Comparison of ENCODE assay signal across 12 cellular contexts in the genomic region with DNA sequence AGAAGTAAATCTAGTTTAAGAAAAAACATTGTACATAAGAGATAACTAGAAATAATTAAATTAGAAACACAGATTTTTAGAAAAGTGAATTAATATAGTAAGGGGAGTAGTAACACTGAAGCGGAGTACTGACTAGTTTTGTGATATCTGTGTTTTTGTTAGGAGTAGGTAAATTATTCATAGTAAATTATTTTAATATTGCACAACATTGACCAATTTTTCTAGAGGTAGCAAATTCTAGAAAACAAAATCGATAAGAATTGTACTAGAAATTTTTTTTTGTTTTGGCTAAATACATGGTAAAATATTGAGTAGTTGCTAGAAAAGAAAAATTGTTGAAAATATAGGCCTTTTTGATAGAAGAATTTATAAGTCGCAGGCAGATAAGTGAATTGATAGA.
DNase-seq lines count a peak whose midpoint lies in the region; ATAC-seq, FAIRE-seq and TF ChIP-seq lines count a peak whose summit lies in the region.
"Had no signal": no experiment of that assay in that cellular context is flagged by ENCODE, and none has a peak within 500 bp of the region (broad histone marks: within the 10 kb centered on the region; RNA-seq: fewer than 3 reads in every experiment).

No MANE protein-coding gene starts in this region.

- in situ Hi-C loops in K562 (cut with MboI) = no loop called here

- TF ChIP-seq RAD21 in K562 (CRISPR knock-in tag; conservative IDR thresholded peaks at IDR 0.05 in 1 of 2, IDR thresholded peaks at IDR 0.05 in 1 of 2) = no peak

- no TSS peak for BruUV-seq in K562 (replicated peaks; lab: Mats Ljungman, UMichigan)

- no peaks in the 10 kb centered on the region for H3K79me1 ChIP-seq in mesenchymal stem cell (replicated peaks; ENCODE audit: low read length, poor library complexity, severe bottlenecking)

- H4K8ac ChIP-seq in mesenchymal stem cell (ENCODE audit: low read length) = no peak overlapping the region

- H3K27me3 Mint-ChIP-seq in type B pancreatic cell = no peaks in the 10 kb centered on the region
- no peaks in the 10 kb centered on the region for H3K27me3 Mint-ChIP-seq in activated naive CD8-positive, alpha-beta T cell treated with anti-CD3 and anti-CD28 coated beads for 36 hours
- H3K27me3 Mint-ChIP-seq: activated B cell treated with CpG ODN at 0.5 μM for 24 hours had no signal

- CTCF ChIA-PET in K562 (lab: Yijun Ruan, JAX; ENCODE audit: low intra/inter-chr PET ratio) = no interaction called here

- H3K79me2 ChIP-seq in K562 (ENCODE audit: control insufficient read depth, insufficient read depth, low read length) = peaks cover 98% of the 10 kb centered on the region

- no peak for DNase-seq in right cardiac atrium
- no peak for DNase-seq in cardiac septum (ENCODE audit: low spot score)
- no peak for DNase-seq in K562 (ENCODE audit: extremely low read depth in 1 of 4, low spot score in 3 of 4)
- no peak for DNase-seq in mesenchymal stem cell
- DNase-seq in type B pancreatic cell (ENCODE audit: extremely low spot score, unreplicated experiment) = no peak
- DNase-seq in activated naive CD8-positive, alpha-beta T cell treated with anti-CD3 and anti-CD28 coated beads for 36 hours = no peak
- DNase-seq in NCI-H2029 (lab: John Stamatoyannopoulos, UW) = no peak
- DNase-seq: activated B cell treated with CpG ODN at 0.5 μM for 24 hours; activated T-cell treated with anti-CD3 and anti-CD28 coated beads for 4 hours; effector CD8-positive, alpha-beta T cell; head of caudate nucleus had no signal

- FAIRE-seq in K562 (lab: Jason Lieb, UNC) = no peak

- H2AFZ ChIP-seq in K562 (ENCODE audit: low read depth, low read length) (no peak overlapping the region), mesenchymal stem cell (ENCODE audit: low read depth, low read length) (no peak overlapping the region)

- no peak for TF ChIP-seq POLR2A in K562 (conservative IDR thresholded peaks at IDR 0.05)

- no peaks in the 10 kb centered on the region for H4K20me1 ChIP-seq in K562 (replicated peaks; ENCODE audit: control insufficient read depth, insufficient read depth, low read length)

- no peak overlapping the region for H3K18ac ChIP-seq in mesenchymal stem cell (ENCODE audit: low read depth in 1 of 2, low read length in 2 of 2)

- no peak overlapping the region for H3K4ac ChIP-seq in mesenchymal stem cell (ENCODE audit: low read depth in 1 of 2, low read length in 2 of 2)

- H3K9me1 ChIP-seq in K562 (ENCODE audit: control insufficient read depth, insufficient read depth, low read length) = no peaks in the 10 kb centered on the region

- H2BK120ac ChIP-seq in mesenchymal stem cell (ENCODE audit: low read depth, low read length) = no peak overlapping the region

- H3K23ac ChIP-seq in mesenchymal stem cell (ENCODE audit: low read length in 2 of 2) = no peak overlapping the region

- H3K36me3 Mint-ChIP-seq in type B pancreatic cell = peaks cover 30% of the 10 kb centered on the region
- peaks cover 6% of the 10 kb centered on the region for H3K36me3 Mint-ChIP-seq in activated naive CD8-positive, alpha-beta T cell treated with anti-CD3 and anti-CD28 coated beads for 36 hours

- H3K4me3 Mint-ChIP-seq in type B pancreatic cell = peak overlapping the region; percentile 72
- H3K4me3 Mint-ChIP-seq in activated naive CD8-positive, alpha-beta T cell treated with anti-CD3 and anti-CD28 coated beads for 36 hours = no peak overlapping the region
- H3K4me3 Mint-ChIP-seq: activated B cell treated with CpG ODN at 0.5 μM for 24 hours had no signal

- POLR2A ChIA-PET in K562 (lab: Yijun Ruan, JAX) = no interaction called here

- H3K27ac ChIP-seq in right cardiac atrium (ENCODE audit: low read length) (no peak overlapping the region), K562 (ENCODE audit: extremely low read depth, low read depth, low read length) (peak overlapping the region; percentile 99; the same call in 2 of the 3 replicates), mesenchymal stem cell (ENCODE audit: low read length, poor library complexity, severe bottlenecking) (no peak overlapping the region)

- H4K91ac ChIP-seq in mesenchymal stem cell (ENCODE audit: low read length) = no peak overlapping the region

- H3K4me3 ChIP-seq in right cardiac atrium (ENCODE audit: low read length) = peak overlapping the region; percentile 10
- peak overlapping the region; percentile 58 for H3K4me3 ChIP-seq in K562
- peak overlapping the region in 1 of 2 experiments; percentile 84 for H3K4me3 ChIP-seq in mesenchymal stem cell (ENCODE audit: insufficient read depth in 1 of 2, low read depth in 1 of 2, low read length in 2 of 2)

- no peak overlapping the region for H2BK5ac ChIP-seq in mesenchymal stem cell (ENCODE audit: low read depth, low read length, poor library complexity, severe bottlenecking)

- intact Hi-C loops in right cardiac atrium (cut with DNase I) (loop anchor here in 2 of 4 donors (10.0 kb wide), 2 partner anchors 76 to 156 kb away; a partner anchor contains a TSS), cardiac septum (cut with DNase I) (no loop called here), K562 (cut with micrococcal nuclease) (loop anchor here (10.0 kb wide), 1 partner anchor 224 kb away; a partner anchor contains a TSS)

- ATAC-seq in right cardiac atrium (no peak), K562 (no peak), GM21360 (IDR thresholded peaks at IDR 0.05; ENCODE audit: unreplicated experiment) (no peak)

- H3K4me1 Mint-ChIP-seq in type B pancreatic cell (ENCODE audit: unreplicated experiment) = peaks cover 36% of the 10 kb centered on the region
- H3K4me1 Mint-ChIP-seq in activated naive CD8-positive, alpha-beta T cell treated with anti-CD3 and anti-CD28 coated beads for 36 hours = peaks cover 21% of the 10 kb centered on the region

- H3K4me1 ChIP-seq in right cardiac atrium (ENCODE audit: control insufficient read depth, insufficient read depth, low read length) (no peaks in the 10 kb centered on the region), K562 (replicated peaks in 1 of 2; ENCODE audit: control insufficient read depth in 2 of 2, insufficient read depth in 2 of 2, low read length in 2 of 2) (peaks cover 0 to 6% of the 10 kb centered on the region in 2 experiments; a peak in 2 of 5 replicates), mesenchymal stem cell (ENCODE audit: control insufficient read depth, insufficient read depth, low read depth, low read length) (no peaks in the 10 kb centered on the region)

- H3K27me3 ChIP-seq in right cardiac atrium (ENCODE audit: control insufficient read depth, insufficient read depth) (no peaks in the 10 kb centered on the region), K562 (ENCODE audit: control insufficient read depth in 2 of 2, insufficient read depth in 2 of 2, low read length in 2 of 2) (no peaks in the 10 kb centered on the region), mesenchymal stem cell (ENCODE audit: control insufficient read depth in 1 of 2, insufficient read depth in 1 of 2, low read length in 2 of 2) (no peaks in the 10 kb centered on the region)

- H2BK15ac ChIP-seq in mesenchymal stem cell (ENCODE audit: low read depth, poor library complexity, severe bottlenecking) = no peak overlapping the region

- TF ChIP-seq EP300 in K562 (IDR thresholded peaks at IDR 0.05; ENCODE audit: low read length) = no peak

- WGBS in right cardiac atrium = 68% methylated on average over 3 of the region's 3 CpGs
- WGBS in K562 (ENCODE audit: insufficient coverage, low coverage, missing lambda C conversion rate) = 19% methylated on average over 3 of the region's 3 CpGs
- 100% methylated on average over 2 of the region's 3 CpGs for WGBS in mesenchymal stem cell

- H3K4me2 ChIP-seq in K562 (ENCODE audit: insufficient read depth, low read length) (peak overlapping the region; percentile 46), mesenchymal stem cell (ENCODE audit: low read length, poor library complexity, severe bottlenecking) (no peak overlapping the region)

- H2AK5ac ChIP-seq in mesenchymal stem cell (ENCODE audit: low read length, severe bottlenecking) = no peak overlapping the region

- peak overlapping the region in 1 of 2 experiments; percentile 97; a peak in 2 of 4 replicates for H3K9ac ChIP-seq in K562 (ENCODE audit: insufficient read depth in 1 of 2, low read depth in 2 of 2, low read length in 2 of 2)
- H3K9ac ChIP-seq in mesenchymal stem cell (ENCODE audit: low read length) = peak overlapping the region; percentile 95

- H3K14ac ChIP-seq in mesenchymal stem cell (ENCODE audit: low read length in 2 of 2) = no peak overlapping the region

- H3K9me3 ChIP-seq in right cardiac atrium (ENCODE audit: control insufficient read depth, low read length) (no peaks in the 10 kb centered on the region), K562 (replicated peaks; ENCODE audit: control insufficient read depth, insufficient read depth, low read depth, low read length) (no peaks in the 10 kb centered on the region), mesenchymal stem cell (ENCODE audit: control insufficient read depth, low read length) (no peaks in the 10 kb centered on the region)

- H3K36me3 ChIP-seq in K562 (ENCODE audit: control insufficient read depth, insufficient read depth, low read length) (peaks cover 30% of the 10 kb centered on the region; the same call in 2 of the 3 replicates), mesenchymal stem cell (ENCODE audit: control insufficient read depth in 1 of 2, insufficient read depth in 2 of 2, low read depth in 1 of 2, low read length in 2 of 2) (peaks cover 0 to 27% of the 10 kb centered on the region in 2 experiments)

- no peak overlapping the region for H2BK12ac ChIP-seq in mesenchymal stem cell (ENCODE audit: low read length in 2 of 2)

- no peaks in the 10 kb centered on the region for H3K9me3 Mint-ChIP-seq in type B pancreatic cell
- no peaks in the 10 kb centered on the region for H3K9me3 Mint-ChIP-seq in activated naive CD8-positive, alpha-beta T cell treated with anti-CD3 and anti-CD28 coated beads for 36 hours
- H3K9me3 Mint-ChIP-seq: activated B cell treated with CpG ODN at 0.5 μM for 24 hours had no signal

- no peak overlapping the region for H3K27ac Mint-ChIP-seq in type B pancreatic cell
- H3K27ac Mint-ChIP-seq in activated naive CD8-positive, alpha-beta T cell treated with anti-CD3 and anti-CD28 coated beads for 36 hours = no peak overlapping the region
- H3K27ac Mint-ChIP-seq: activated B cell treated with CpG ODN at 0.5 μM for 24 hours had no signal

- TF ChIP-seq CTCF in K562 (IDR thresholded peaks at IDR 0.05 in 2 of 3, conservative IDR thresholded peaks at IDR 0.05 in 1 of 3; ENCODE audit: insufficient read depth in 2 of 3, low read depth in 1 of 3, low read length in 3 of 3) (no peak), type B pancreatic cell (conservative IDR thresholded peaks at IDR 0.05) (no peak)

TF ChIP-seq in K562, 482 proteins besides CTCF, POLR2A, EP300 and RAD21 (continues in another document):
- peak; percentile 69; the same call in 1 of the 2 replicates for TF ChIP-seq CEBPB (tag; IDR thresholded peaks at IDR 0.05)
- TF ChIP-seq IFI16 (CRISPR knock-in tag; IDR thresholded peaks at IDR 0.05) = no peak
- 0 out of 2 replicates have a peak, but pooled peaks have one; percentile 15 for TF ChIP-seq GATAD2B (IDR thresholded peaks at IDR 0.05; ENCODE audit: borderline replicate concordance)
